In the genomic region with DNA sequence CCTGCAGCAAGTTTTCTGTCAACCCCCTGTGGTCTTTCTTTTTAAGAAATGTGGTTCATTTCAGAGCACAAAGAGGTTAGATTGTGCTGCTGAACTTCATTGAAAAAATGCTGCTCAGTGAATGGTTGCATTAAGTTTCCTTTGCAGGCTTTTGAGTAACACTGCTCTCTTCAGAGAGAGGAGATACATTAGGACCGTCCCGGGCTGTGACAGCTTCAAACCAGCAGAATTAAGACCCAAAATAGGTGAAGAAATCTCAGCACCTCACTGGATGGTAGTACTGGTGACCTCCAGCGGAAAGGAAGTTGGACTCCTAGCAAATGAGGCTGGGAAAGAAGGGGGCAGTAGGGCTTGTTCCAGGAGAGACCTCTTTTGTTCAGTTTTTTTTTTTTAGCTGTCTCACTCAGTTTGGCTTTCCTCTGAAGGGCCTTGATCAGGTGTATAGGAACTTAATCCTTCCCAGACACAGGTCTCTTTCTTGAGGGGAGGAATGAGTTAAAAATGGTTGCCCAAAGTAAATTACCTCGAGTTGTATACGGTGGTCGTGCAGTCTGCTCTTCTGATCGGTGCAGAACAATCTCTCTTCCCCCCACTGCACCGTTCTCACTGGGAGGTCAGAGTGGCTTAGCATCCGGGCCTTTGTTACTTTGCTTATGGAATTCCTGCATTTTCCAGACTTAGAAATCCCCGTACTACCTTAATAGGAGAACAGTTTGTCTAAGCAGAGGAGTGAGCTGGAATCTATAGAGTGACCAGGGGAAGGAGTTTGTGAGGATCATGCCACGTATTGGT, we compare ENCODE assay signal across 10 cellular contexts.
DNase-seq lines count a peak whose midpoint lies in the region; ATAC-seq and TF ChIP-seq lines count a peak whose summit lies in the region.
"Had no signal": no experiment of that assay in that cellular context is flagged by ENCODE, and none has a peak within 500 bp of the region (broad histone marks: within the 10 kb centered on the region; RNA-seq: fewer than 3 reads in every experiment).

No MANE protein-coding gene starts in this region.

- H3K27ac ChIP-seq in cardiac muscle cell = peak overlapping the region; percentile 91
- peak overlapping the region; percentile 94 for H3K27ac ChIP-seq in lower lobe of right lung
- H3K27ac ChIP-seq in urinary bladder (ENCODE audit: low read depth) = no peak overlapping the region

- peaks cover 32% of the 10 kb centered on the region for H3K4me1 ChIP-seq in cardiac muscle cell (ENCODE audit: low read depth)
- peaks cover 79% of the 10 kb centered on the region for H3K4me1 ChIP-seq in lower lobe of right lung
- peaks cover 2% of the 10 kb centered on the region for H3K4me1 ChIP-seq in urinary bladder (ENCODE audit: insufficient read depth)

- H3K27me3 ChIP-seq in cardiac muscle cell = no peaks in the 10 kb centered on the region
- H3K27me3 ChIP-seq in lower lobe of right lung (ENCODE audit: low read depth) = no peaks in the 10 kb centered on the region

- intact Hi-C loops in Right ventricle myocardium superior (cut with DNase I) (no loop called here), lower lobe of right lung (cut with DNase I) (loop anchor here (5.0 to 10.0 kb wide), 2 partner anchors 85 to 158 kb away; no protein-coding TSS in a partner anchor)

- H3K9me3 ChIP-seq in cardiac muscle cell (ENCODE audit: low read depth) (no peaks in the 10 kb centered on the region), lower lobe of right lung (no peaks in the 10 kb centered on the region)

- peak overlapping the region; percentile 73 for H3K4me3 ChIP-seq in cardiac muscle cell
- peak overlapping the region; percentile 86 for H3K4me3 ChIP-seq in choroid plexus epithelial cell (ENCODE audit: low read depth, low read length)
- H3K4me3 ChIP-seq in lower lobe of right lung = peak overlapping the region; percentile 87
- peak overlapping the region; percentile 83 for H3K4me3 ChIP-seq in urinary bladder (ENCODE audit: low read depth, low read length)

- ATAC-seq in Right ventricle myocardium superior (ENCODE audit: poor library complexity) = no peak
- no peak for ATAC-seq in lower lobe of right lung
- no peak for ATAC-seq in GM21526 (IDR thresholded peaks at IDR 0.05; ENCODE audit: low FRiP score, unreplicated experiment)

- DNase-seq in cardiac muscle cell (ENCODE audit: low read depth in 1 of 2, low spot score in 1 of 2) = peak in 1 of 2 donors; percentile 15
- DNase-seq in Right ventricle myocardium superior = no peak
- DNase-seq in choroid plexus epithelial cell (ENCODE audit: low read depth) = peak; percentile 52
- DNase-seq in lower lobe of right lung = no peak
- no peak for DNase-seq in DMS153 (lab: John Stamatoyannopoulos, UW)
- DNase-seq in HUDEP-2 (lab: John Stamatoyannopoulos, UW; ENCODE audit: unreplicated experiment in 76 of 76) = no peak
- DNase-seq: stimulated activated CD4-positive, alpha-beta T cell treated with anti-CD3 and anti-CD28 coated beads, Interleukin-12 subunit alpha, Interleukin-12 subunit beta, amount 100 ng/mL, for 4 hours; T-helper 9 cell had no signal

- TF ChIP-seq CTCF in cardiac muscle cell (IDR thresholded peaks at IDR 0.05; ENCODE audit: low read depth, low read length) (no peak), choroid plexus epithelial cell (conservative IDR thresholded peaks at IDR 0.05; ENCODE audit: low read depth, low read length) (no peak), lower lobe of right lung (IDR thresholded peaks at IDR 0.05) (no peak)

- H3K36me3 ChIP-seq in cardiac muscle cell (no peaks in the 10 kb centered on the region), lower lobe of right lung (no peaks in the 10 kb centered on the region), urinary bladder (ENCODE audit: insufficient read depth) (no peaks in the 10 kb centered on the region)

- WGBS in urinary bladder = 37% methylated on average over 11 of the region's 11 CpGs
